In the genomic region with DNA sequence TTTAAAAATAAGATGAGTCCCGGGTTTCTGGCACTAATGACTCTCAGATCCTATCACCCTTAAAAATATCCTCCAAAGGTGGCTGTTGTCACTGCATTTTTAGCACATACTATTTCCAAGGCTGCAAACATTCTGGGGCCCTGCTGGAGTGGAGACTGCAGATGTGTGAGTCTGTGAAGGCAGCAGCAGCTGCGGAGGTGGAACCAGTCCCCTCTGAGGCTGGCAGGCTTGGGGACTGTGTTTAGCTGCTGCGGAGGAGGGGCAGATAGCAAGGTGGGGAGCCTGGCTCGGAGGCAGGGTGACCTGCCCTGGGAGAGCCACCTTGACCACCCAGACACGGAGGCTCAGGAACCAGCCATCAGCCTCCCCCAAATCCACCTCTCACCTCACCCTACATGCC, we compare ENCODE assay signal across 28 cellular contexts.
"Had no signal": no experiment of that assay in that cellular context is flagged by ENCODE, and none has a peak within 500 bp of the region (broad histone marks: within the 10 kb centered on the region; RNA-seq: fewer than 3 reads in every experiment).

No MANE protein-coding gene starts in this region.

- ATAC-seq: activated CD8-positive, alpha-beta T cell treated with anti-CD3 and anti-CD28 coated beads, Interleukin-2, amount 10 ng/mL, durations not matched to agents 7 days and 5 days; activated naive CD4-positive, alpha-beta T cell treated with anti-CD3 and anti-CD28 coated beads, Interleukin-2, amount 50 U/mL, for 72 hours; activated naive CD8-positive, alpha-beta T cell treated with anti-CD3 and anti-CD28 coated beads, Interleukin-2, amount 50 U/mL, for 24 hours; body of pancreas; Panc1; WTC11 had no signal

- H3K36me3 ChIP-seq: ascending aorta had no signal

- H3K27me3 ChIP-seq: ascending aorta, body of pancreas had no signal

- H3K4me3 ChIP-seq: ascending aorta, body of pancreas had no signal

- DNase-seq: activated CD4-positive, alpha-beta T cell treated with anti-CD3 and anti-CD28 coated beads for 48 hours; activated CD4-positive, alpha-beta T cell treated with anti-CD3 and anti-CD28 coated beads, Interleukin-2, amount 50 U/mL, for 4 hours; activated CD4-positive, CD25-positive, alpha-beta regulatory T cell treated with anti-CD3 and anti-CD28 coated beads, Interleukin-2, amount 50 U/mL, for 72 hours; activated CD8-positive, alpha-beta memory T cell treated with anti-CD3 and anti-CD28 coated beads, Interleukin-2, amount 50 U/mL, for 48 hours; activated CD8-positive, alpha-beta T cell treated with anti-CD3 and anti-CD28 coated beads, Interleukin-2, amount 10 ng/mL, durations not matched to agents 7 days and 5 days; activated effector memory CD4-positive, alpha-beta T cell treated with anti-CD3 and anti-CD28 coated beads, Interleukin-2, amount 50 U/mL, for 16 hours; activated naive CD4-positive, alpha-beta T cell treated with Interleukin-2 at 50 U/mL for 16 hours; activated naive CD8-positive, alpha-beta T cell treated with anti-CD3 and anti-CD28 coated beads, Interleukin-2, amount 50 U/mL, for 24 hours; activated T-cell treated with anti-CD3 and anti-CD28 coated beads, Interleukin-2, amount 50 U/mL, for 1 hour; amniotic stem cell; body of pancreas; central memory CD4-positive, alpha-beta T cell; KG1; NCI-H1092; NCI-H1417; NCI-H2029; NCI-H2107; NCI-H345; NCI-H510A; NCI-H526 treated with DMSO at 0.1 percent for 48 hours; NCI-H82; SHP77; T-helper 9 cell had no signal

- H3K9me3 ChIP-seq: ascending aorta, body of pancreas had no signal

- H3K27ac ChIP-seq: ascending aorta, body of pancreas, RWPE1 had no signal

- H3K4me1 ChIP-seq: ascending aorta, body of pancreas had no signal
